In genomic region chrX:29707088-29707487, GRCh38 we compare ENCODE assay signal across 23 cellular contexts.
"Had no signal": no experiment of that assay in that cellular context is flagged by ENCODE, and none has a peak within 500 bp of the region (broad histone marks: within the 10 kb centered on the region; RNA-seq: fewer than 3 reads in every experiment).

No MANE protein-coding gene starts in this region.

- H3K4me3 Mint-ChIP-seq: dendritic cell treated with granulocyte-macrophage colony-stimulating factor and Interleukin-4, amounts not matched to agents 40 ng/mL and 50 ng/mL, for 4 days; effector memory CD8-positive, alpha-beta T cell; naive thymus-derived CD4-positive, alpha-beta T cell had no signal

- H3K4me3 ChIP-seq: colonic mucosa, esophagus squamous epithelium, gastrocnemius medialis, heart right ventricle, left lung, lower lobe of right lung had no signal

- H3K36me3 Mint-ChIP-seq: naive thymus-derived CD4-positive, alpha-beta T cell had no signal

- DNase-seq: colonic mucosa; cortex of kidney; effector CD8-positive, alpha-beta T cell; effector memory CD8-positive, alpha-beta T cell; erythroblast; esophagus squamous epithelium; foreskin fibroblast; foreskin melanocyte; gastrocnemius medialis; glutamatergic neuron; head of caudate nucleus; heart right ventricle; hippocampal formation; left cardiac atrium; left lung; left ventricle myocardium superior; lower lobe of right lung; mesenchymal stem cell; midbrain; naive thymus-derived CD4-positive, alpha-beta T cell had no signal

- H3K4me1 Mint-ChIP-seq: naive thymus-derived CD4-positive, alpha-beta T cell had no signal

- H3K27me3 Mint-ChIP-seq: dendritic cell treated with granulocyte-macrophage colony-stimulating factor and Interleukin-4, amounts not matched to agents 40 ng/mL and 50 ng/mL, for 4 days; effector memory CD8-positive, alpha-beta T cell; naive thymus-derived CD4-positive, alpha-beta T cell had no signal

- H3K27me3 ChIP-seq: colonic mucosa, esophagus squamous epithelium, heart right ventricle, left lung had no signal

- H3K27ac ChIP-seq: colonic mucosa, epithelial cell of prostate, esophagus squamous epithelium, gastrocnemius medialis, heart right ventricle, left lung, lower lobe of right lung had no signal

- H3K4me1 ChIP-seq: colonic mucosa, esophagus squamous epithelium, gastrocnemius medialis, heart right ventricle, left lung, lower lobe of right lung had no signal

- H3K27ac Mint-ChIP-seq: dendritic cell treated with granulocyte-macrophage colony-stimulating factor and Interleukin-4, amounts not matched to agents 40 ng/mL and 50 ng/mL, for 4 days; effector memory CD8-positive, alpha-beta T cell; naive thymus-derived CD4-positive, alpha-beta T cell had no signal

- H3K36me3 ChIP-seq: colonic mucosa, esophagus squamous epithelium, gastrocnemius medialis, heart right ventricle, left lung, lower lobe of right lung had no signal

- ATAC-seq: effector memory CD8-positive, alpha-beta T cell; esophagus mucosa; gastrocnemius medialis; heart right ventricle; left cardiac atrium; left lung; left ventricle myocardium superior; lower lobe of right lung; naive thymus-derived CD4-positive, alpha-beta T cell had no signal

- H3K9me3 ChIP-seq: colonic mucosa, esophagus squamous epithelium, gastrocnemius medialis, lower lobe of right lung had no signal
